Comparison of ENCODE assay signal across 22 cellular contexts in the genomic region with DNA sequence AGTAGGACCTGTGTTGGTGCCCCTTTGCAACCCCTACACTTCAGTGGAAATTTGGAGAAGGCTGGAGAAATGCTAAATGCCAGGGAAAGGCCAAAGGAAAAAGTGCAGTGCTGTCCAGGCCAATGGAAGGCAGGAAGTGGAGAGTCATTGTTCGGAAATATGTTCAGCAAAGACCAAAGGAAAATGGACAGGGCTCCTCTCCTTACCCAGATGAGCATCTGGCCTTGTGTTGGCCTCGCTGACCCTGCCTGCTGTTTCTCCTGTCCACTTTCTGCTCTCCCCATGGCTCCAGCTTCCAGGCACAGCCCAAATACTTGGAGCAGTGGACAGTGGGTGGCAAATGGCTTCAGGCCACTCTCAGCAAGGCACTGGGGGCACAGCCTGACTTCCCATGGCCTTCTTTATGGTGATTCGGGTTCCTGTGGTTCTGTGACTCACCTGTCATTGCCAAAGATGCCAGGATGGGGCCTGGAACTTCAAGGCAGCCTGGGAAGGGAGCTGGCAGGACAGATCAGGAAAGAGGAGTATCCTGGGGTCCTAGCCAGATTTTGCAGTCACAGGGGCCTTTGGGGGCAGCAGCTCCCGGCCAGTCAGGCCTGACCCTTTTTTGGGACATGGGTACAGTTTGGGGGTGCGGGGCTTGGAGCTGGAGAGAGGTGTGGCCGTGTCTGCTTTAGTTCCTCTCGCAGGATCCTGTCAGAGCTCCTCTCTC.
"Had no signal": no experiment of that assay in that cellular context is flagged by ENCODE, and none has a peak within 500 bp of the region (broad histone marks: within the 10 kb centered on the region; RNA-seq: fewer than 3 reads in every experiment).

No MANE protein-coding gene starts in this region.

- H3K27me3 ChIP-seq: esophagus squamous epithelium, gastroesophageal sphincter had no signal

- H3K27ac Mint-ChIP-seq: effector memory CD8-positive, alpha-beta T cell; immature natural killer cell; natural killer cell had no signal

- DNase-seq: cortex of kidney; dorsolateral prefrontal cortex; effector memory CD8-positive, alpha-beta T cell; esophagus squamous epithelium; foreskin fibroblast; glutamatergic neuron; immature natural killer cell; kidney; left cardiac atrium; left ventricle myocardium inferior; natural killer cell; nucleus accumbens; posterior cingulate gyrus; right cardiac atrium; small intestine; stimulated activated CD4-positive, alpha-beta T cell treated with anti-CD3 and anti-CD28 coated beads, Interleukin-12 subunit alpha, Interleukin-12 subunit beta, amount 100 ng/mL, for 4 hours; stimulated activated naive CD4-positive, alpha-beta T cell treated with Interleukin-2 at 50 U/mL for 16 hours; trophoblast cell had no signal

- H3K9me3 ChIP-seq: esophagus squamous epithelium, gastroesophageal sphincter, left ventricle myocardium inferior had no signal

- H3K36me3 ChIP-seq: esophagus squamous epithelium, gastroesophageal sphincter, left ventricle myocardium inferior had no signal

- H3K27ac ChIP-seq: dorsolateral prefrontal cortex, epithelial cell of prostate, esophagus squamous epithelium, gastroesophageal sphincter, left ventricle myocardium inferior had no signal

- H3K4me1 Mint-ChIP-seq: central memory CD8-positive, alpha-beta T cell; immature natural killer cell; natural killer cell; neural crest cell had no signal

- H3K27me3 Mint-ChIP-seq: central memory CD8-positive, alpha-beta T cell had no signal

- H3K4me3 ChIP-seq: dorsolateral prefrontal cortex, esophagus squamous epithelium, gastroesophageal sphincter, left ventricle myocardium inferior had no signal

- H3K4me3 Mint-ChIP-seq: central memory CD8-positive, alpha-beta T cell; effector memory CD8-positive, alpha-beta T cell; immature natural killer cell; natural killer cell; neural crest cell had no signal

- ATAC-seq: effector memory CD8-positive, alpha-beta T cell; gastroesophageal sphincter; left cardiac atrium; natural killer cell; right cardiac atrium had no signal

- H3K9me3 Mint-ChIP-seq: central memory CD8-positive, alpha-beta T cell; effector memory CD8-positive, alpha-beta T cell; immature natural killer cell; natural killer cell; neural crest cell had no signal

- H3K36me3 Mint-ChIP-seq: immature natural killer cell, natural killer cell had no signal
